Comparison of ENCODE assay signal across 1 cellular context in the genomic region with DNA sequence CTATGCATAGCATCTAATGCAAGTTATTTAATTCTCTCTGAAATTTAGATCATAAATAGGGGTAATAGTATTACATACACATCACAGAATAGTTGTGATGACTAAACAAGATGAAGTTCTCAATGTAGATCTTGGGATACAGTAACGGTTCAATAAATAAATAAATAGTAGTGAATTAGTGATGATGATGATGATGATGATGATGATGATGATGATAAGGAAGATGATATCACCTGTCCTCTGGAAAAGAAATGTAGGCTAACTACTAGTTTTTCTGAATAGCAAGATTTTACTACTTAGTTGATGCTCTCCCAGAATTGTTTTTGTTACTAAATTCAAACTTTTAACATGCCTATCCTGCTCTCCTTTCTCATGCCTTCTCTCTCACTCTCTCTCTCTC.
TF ChIP-seq lines count a peak whose summit lies in the region.

No MANE protein-coding gene starts in this region.

TF ChIP-seq in HepG2, 621 proteins besides CTCF, POLR2A, EP300 and RAD21:
- TF ChIP-seq CREB1 (IDR thresholded peaks at IDR 0.05) (peak; percentile 64; the same call in 1 of the 2 replicates), CREB1 (CRISPR knock-in tag; IDR thresholded peaks at IDR 0.05) (no peak), ZNF30 (CRISPR knock-in tag; IDR thresholded peaks at IDR 0.05) (no peak)
